1 cellular context compared by ENCODE assay signal in the genomic region with DNA sequence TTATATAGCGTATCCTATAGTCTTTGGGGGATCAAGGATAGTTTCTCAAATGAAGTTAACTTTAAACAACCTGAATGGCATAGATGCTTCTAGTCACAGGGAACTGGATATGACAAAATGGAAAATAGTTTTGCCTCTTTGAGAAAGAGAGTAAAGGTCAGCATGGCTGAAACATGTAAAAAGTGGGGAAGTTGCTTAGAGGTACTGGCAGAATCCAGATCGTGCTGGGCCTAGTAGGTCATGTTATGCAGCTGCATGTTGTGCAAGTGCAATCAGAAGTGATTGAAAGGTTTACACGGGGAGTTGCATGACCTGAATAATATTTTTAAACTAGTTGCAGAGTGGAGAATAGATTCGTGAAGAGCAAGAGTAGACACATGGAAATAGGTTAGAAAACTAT.
TF ChIP-seq lines count a peak whose summit lies in the region.

No MANE protein-coding gene starts in this region.

TF ChIP-seq in SK-N-SH, 30 proteins besides CTCF, POLR2A, EP300 and RAD21 (continued from another document):
- TF ChIP-seq FOSL2 (IDR thresholded peaks at IDR 0.05; ENCODE audit: borderline replicate concordance, low read depth): no peak
- TF ChIP-seq JUND (IDR thresholded peaks at IDR 0.05): no peak
- TF ChIP-seq CHD2 (IDR thresholded peaks at IDR 0.05; ENCODE audit: low read length, partially characterized antibody): no peak
TF ChIP-seq in SK-N-SH: peak in this region for 0.
